ENCODE assay signal across 8 cellular contexts in genomic region chr2:20614201-20615045, GRCh38. TPM values are rescaled to one million over a fixed set of nuclear protein-coding genes. Genes with fewer than 3 reads are reported as not detected.
DNase-seq lines count a peak whose midpoint lies in the region; ATAC-seq, FAIRE-seq and TF ChIP-seq lines count a peak whose summit lies in the region.

No MANE protein-coding gene starts in this region.

- H4K20me1 ChIP-seq in SK-N-SH (ENCODE audit: insufficient read depth): no peaks in the 10 kb centered on the region

- peaks cover 18 to 45% of the 10 kb centered on the region in 2 experiments; a peak in 3 of 4 replicates for H3K4me1 ChIP-seq in SK-N-SH (ENCODE audit: control insufficient read depth in 1 of 2, insufficient read depth in 2 of 2, low read depth in 1 of 2, low read length in 1 of 2)
- H3K4me1 ChIP-seq in effector memory CD4-positive, alpha-beta T cell (ENCODE audit: control insufficient read depth, insufficient read depth, low read length, poor library complexity, severe bottlenecking): no peaks in the 10 kb centered on the region

- peak; percentile 78 for DNase-seq in MG63
- peak; percentile 41 for DNase-seq in RCC 7860 (ENCODE audit: low spot score)
- peak; percentile 55 for DNase-seq in iPS-NIHi11 (ENCODE audit: low spot score)
- DNase-seq in substantia nigra (lab: John Stamatoyannopoulos, UW): peak in 18 of 49 donors; percentile 27 to 81 (median 50)
- DNase-seq in SK-N-SH: no peak
- no peak for DNase-seq in effector memory CD4-positive, alpha-beta T cell

- no peaks in the 10 kb centered on the region for H3K79me2 ChIP-seq in SK-N-SH (ENCODE audit: insufficient read depth)

- ATAC-seq in HG02840 (IDR thresholded peaks at IDR 0.05; ENCODE audit: low FRiP score, unreplicated experiment): no peak
- ATAC-seq in stimulated activated memory B cell treated with anti-CD40 and anti-IgM and Interleukin-4, amounts not matched to agents 10 μg/mL and 1 μg/mL and 100 μg/mL, for 72 hours: no peak

- H3K4me3 ChIP-seq in MG63 (no peak overlapping the region), SK-N-SH (ENCODE audit: low read depth in 2 of 2, low read length in 1 of 2) (no peak overlapping the region)
- H3K4me3 ChIP-seq in effector memory CD4-positive, alpha-beta T cell (ENCODE audit: insufficient read depth, low read depth, low read length, poor library complexity, severe bottlenecking): no peak overlapping the region

- POLR2A ChIA-PET in SK-N-SH (lab: Yijun Ruan, JAX): interaction anchor here (1.8 kb wide), 1 partner anchor 167 kb away, joined by 9 read pairs; the partner anchor contains the start of gene RHOB

- no peak overlapping the region for H3K4me2 ChIP-seq in SK-N-SH

- H3K9me2 ChIP-seq in SK-N-SH: no peaks in the 10 kb centered on the region

- CTCF ChIA-PET in SK-N-SH (lab: Yijun Ruan, JAX): interaction anchor here (0.7 to 9.1 kb wide), 16 partner anchors 11 to 235 kb away, joined by 3 to 72 read pairs (median 4); partner anchors contain the start of genes HS1BP3 and RHOB

- no peaks in the 10 kb centered on the region for H3K9me3 Mint-ChIP-seq in stimulated activated memory B cell treated with anti-CD40 and anti-IgM and Interleukin-4, amounts not matched to agents 10 μg/mL and 1 μg/mL and 100 μg/mL, for 72 hours

- peaks cover 13% of the 10 kb centered on the region for H3K36me3 Mint-ChIP-seq in stimulated activated memory B cell treated with anti-CD40 and anti-IgM and Interleukin-4, amounts not matched to agents 10 μg/mL and 1 μg/mL and 100 μg/mL, for 72 hours

- H3K4me1 Mint-ChIP-seq in stimulated activated memory B cell treated with anti-CD40 and anti-IgM and Interleukin-4, amounts not matched to agents 10 μg/mL and 1 μg/mL and 100 μg/mL, for 72 hours: no peaks in the 10 kb centered on the region

- H3K27ac Mint-ChIP-seq in stimulated activated memory B cell treated with anti-CD40 and anti-IgM and Interleukin-4, amounts not matched to agents 10 μg/mL and 1 μg/mL and 100 μg/mL, for 72 hours: no peak overlapping the region

- H3K27ac ChIP-seq in substantia nigra (ENCODE audit: low read depth, low read length, poor library complexity, severe bottlenecking) (peak overlapping the region; percentile 83), SK-N-SH (ENCODE audit: low read depth in 2 of 2, low read length in 1 of 2) (no peak overlapping the region)
- H3K27ac ChIP-seq in effector memory CD4-positive, alpha-beta T cell (ENCODE audit: insufficient read depth, low read length, poor library complexity, severe bottlenecking): no peak overlapping the region

- TF ChIP-seq RAD21 in SK-N-SH (IDR thresholded peaks at IDR 0.05; ENCODE audit: low read length): no peak

- H3K9me3 ChIP-seq in MG63: no peaks in the 10 kb centered on the region
- no peaks in the 10 kb centered on the region for H3K9me3 ChIP-seq in SK-N-SH
- no peaks in the 10 kb centered on the region for H3K9me3 ChIP-seq in effector memory CD4-positive, alpha-beta T cell (ENCODE audit: control insufficient read depth, low read length)

- H3K36me3 ChIP-seq in MG63 (peaks cover 2% of the 10 kb centered on the region; the same call in 1 of the 2 replicates), SK-N-SH (replicated peaks in 1 of 2; ENCODE audit: control insufficient read depth in 1 of 2, insufficient read depth in 2 of 2, low read length in 1 of 2) (no peaks in the 10 kb centered on the region)
- H3K36me3 ChIP-seq in effector memory CD4-positive, alpha-beta T cell (ENCODE audit: control insufficient read depth, insufficient read depth, low read length): peaks cover 6% of the 10 kb centered on the region

- TF ChIP-seq CTCF in SK-N-SH (IDR thresholded peaks at IDR 0.05): no peak

- H3K9ac ChIP-seq in SK-N-SH: no peak overlapping the region

- no peak for TF ChIP-seq EP300 in SK-N-SH (IDR thresholded peaks at IDR 0.05; ENCODE audit: borderline replicate concordance in 1 of 2, low read depth in 1 of 2, low read length in 1 of 2)

- H2AFZ ChIP-seq in SK-N-SH (ENCODE audit: low read depth): no peak overlapping the region

- no peaks in the 10 kb centered on the region for H3K27me3 Mint-ChIP-seq in stimulated activated memory B cell treated with anti-CD40 and anti-IgM and Interleukin-4, amounts not matched to agents 10 μg/mL and 1 μg/mL and 100 μg/mL, for 72 hours

- 87% methylated on average over 13 of the region's 14 CpGs for WGBS in SK-N-SH (ENCODE audit: low lambda C conversion rate)

- no peak overlapping the region for H3K4me3 Mint-ChIP-seq in stimulated activated memory B cell treated with anti-CD40 and anti-IgM and Interleukin-4, amounts not matched to agents 10 μg/mL and 1 μg/mL and 100 μg/mL, for 72 hours

- FAIRE-seq in RCC 7860 (lab: Jason Lieb, UNC): no peak

- H3F3A ChIP-seq in SK-N-SH (replicated peaks; ENCODE audit: insufficient read depth): no peaks in the 10 kb centered on the region

- no peaks in the 10 kb centered on the region for H3K27me3 ChIP-seq in MG63
- no peaks in the 10 kb centered on the region for H3K27me3 ChIP-seq in SK-N-SH (ENCODE audit: insufficient read depth)
- H3K27me3 ChIP-seq in effector memory CD4-positive, alpha-beta T cell (replicated peaks; ENCODE audit: control insufficient read depth, insufficient read depth, low read length, poor library complexity, severe bottlenecking): no peaks in the 10 kb centered on the region

TF ChIP-seq in SK-N-SH, 30 proteins besides CTCF, POLR2A, EP300 and RAD21 (continues in another document):
- TF ChIP-seq MAX (IDR thresholded peaks at IDR 0.05; ENCODE audit: low read depth): no peak
- no peak for TF ChIP-seq RXRA (IDR thresholded peaks at IDR 0.05; ENCODE audit: borderline replicate concordance, low read depth)
- no peak for TF ChIP-seq IRF3 (IDR thresholded peaks at IDR 0.05; ENCODE audit: low read depth, low read length)
- TF ChIP-seq NRF1 (IDR thresholded peaks at IDR 0.05; ENCODE audit: low read depth, low read length): no peak
- no peak for TF ChIP-seq YY1 (IDR thresholded peaks at IDR 0.05; ENCODE audit: low read depth)
- no peak for TF ChIP-seq TEAD4 (IDR thresholded peaks at IDR 0.05; ENCODE audit: borderline replicate concordance, insufficient read depth)
- no peak for TF ChIP-seq TAF1 (IDR thresholded peaks at IDR 0.05; ENCODE audit: borderline replicate concordance, low read depth, low read length)
- TF ChIP-seq RFX5 (IDR thresholded peaks at IDR 0.05; ENCODE audit: low read length): no peak
- no peak for TF ChIP-seq CHD2 (IDR thresholded peaks at IDR 0.05; ENCODE audit: low read length, partially characterized antibody)
- TF ChIP-seq USF2 (IDR thresholded peaks at IDR 0.05; ENCODE audit: borderline replicate concordance, low read depth, low read length): no peak
- no peak for TF ChIP-seq FOXM1 (IDR thresholded peaks at IDR 0.05; ENCODE audit: low read depth)
- no peak for TF ChIP-seq SMC3 (IDR thresholded peaks at IDR 0.05; ENCODE audit: low read depth, low read length)

RNA-seq across cellular contexts. Expression of gene HS1BP3, which starts 36.5 kb away (rescaled TPM):
- 10.9 and 28.0 TPM in 2 replicates for total RNA-seq in MG63 (2014; rRNA removed; shearing (Covaris generic); ENCODE audit: low replicate concordance)
- polyA plus RNA-seq in SK-N-SH (2012; rRNA removed): 18.7 and 20.1 TPM in 2 replicates
- 9.8 and 14.2 TPM in 2 replicates for polyA plus RNA-seq in SK-N-SH (2012; cell fraction: cytosol; rRNA removed)
- 47.9 and 49.4 TPM in 2 replicates for polyA plus RNA-seq in SK-N-SH (2012; cell fraction: nucleus; rRNA removed)

RNA-seq across cellular contexts. Expression of gene GDF7, which starts 52.5 kb away (rescaled TPM):
- total RNA-seq in MG63 (2014; rRNA removed; shearing (Covaris generic); ENCODE audit: low replicate concordance): not detected in 2 replicates
- polyA plus RNA-seq in SK-N-SH (2012; rRNA removed): 0.02 and 0.03 TPM in 2 replicates
- 0.04 TPM in 2 replicates for polyA plus RNA-seq in SK-N-SH (2012; cell fraction: cytosol; rRNA removed)
- polyA plus RNA-seq in SK-N-SH (2012; cell fraction: nucleus; rRNA removed): 0.19 TPM in 2 replicates

Comparison
In these comparisons a context has a peak if more than half of its experiments do, and no peak if none do; other contexts are left out.
1. DNase-seq: peak in MG63 (single experiment), RCC 7860 (single experiment) and iPS-NIHi11 (single experiment); none in SK-N-SH (single experiment) and effector memory CD4-positive, alpha-beta T cell (0 of 3).